13 cellular contexts compared by ENCODE assay signal in the genomic region with DNA sequence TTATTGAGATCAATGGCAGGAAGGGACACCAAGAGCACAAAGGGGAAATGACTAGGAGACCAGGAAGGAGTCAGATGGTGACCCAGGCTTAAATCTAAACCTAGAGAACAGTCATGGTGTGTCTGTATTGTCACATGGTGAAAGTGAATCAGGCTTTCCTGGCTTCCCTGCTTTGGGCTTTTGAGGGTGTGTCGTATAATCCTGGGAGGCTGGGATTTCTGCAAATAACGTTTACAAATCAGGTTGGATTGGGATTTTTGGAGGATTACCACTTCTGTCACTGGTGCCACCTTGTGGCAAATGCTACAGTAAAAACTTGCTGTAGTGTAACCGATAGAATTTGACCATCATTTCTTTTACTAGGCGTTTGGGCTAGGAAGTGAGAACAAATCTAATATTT.
DNase-seq lines count a peak whose midpoint lies in the region; ATAC-seq and TF ChIP-seq lines count a peak whose summit lies in the region.
"Had no signal": no experiment of that assay in that cellular context is flagged by ENCODE, and none has a peak within 500 bp of the region (broad histone marks: within the 10 kb centered on the region; RNA-seq: fewer than 3 reads in every experiment).

No MANE protein-coding gene starts in this region.

- H3K9me3 ChIP-seq in gastrocnemius medialis: no peaks in the 10 kb centered on the region

- TF ChIP-seq POLR2A in gastrocnemius medialis (IDR thresholded peaks at IDR 0.05): no peak

- no peak overlapping the region for H3K4me3 ChIP-seq in gastrocnemius medialis
- H3K4me3 ChIP-seq: BLaER1 treated with 17β-estradiol and CSF1 and Interleukin-3, amounts not matched to agents 10 nM and 100 nM had no signal

- POLR2A ChIA-PET in RWPE1 (lab: Yijun Ruan, JAX; ENCODE audit: low non-redundant PET): no interaction called here

- no peaks in the 10 kb centered on the region for H3K27me3 ChIP-seq in gastrocnemius medialis
- H3K27me3 ChIP-seq: BLaER1 treated with 17β-estradiol and CSF1 and Interleukin-3, amounts not matched to agents 10 nM and 100 nM had no signal

- peak; percentile 21 for DNase-seq in Ammon's horn (ENCODE audit: low spot score)
- DNase-seq in HT-29 (ENCODE audit: low spot score): peak; percentile 58
- DNase-seq in kidney tubule cell (ENCODE audit: low spot score): peak; percentile 19
- no peak for DNase-seq in activated naive CD8-positive, alpha-beta T cell treated with anti-CD3 and anti-CD28 coated beads for 36 hours
- DNase-seq in RWPE1 (ENCODE audit: low spot score): no peak
- no peak for DNase-seq in EL
- no peak for DNase-seq in gastrocnemius medialis
- DNase-seq: NCI-H510A, T1000 had no signal

- no peaks in the 10 kb centered on the region for H3K36me3 ChIP-seq in gastrocnemius medialis

- ATAC-seq in gastrocnemius medialis: no peak

- H3K36me3 Mint-ChIP-seq in brain: peaks cover 11% of the 10 kb centered on the region
- H3K36me3 Mint-ChIP-seq in activated naive CD8-positive, alpha-beta T cell treated with anti-CD3 and anti-CD28 coated beads for 36 hours: no peaks in the 10 kb centered on the region

- H3K27ac ChIP-seq in RWPE1 (no peak overlapping the region), gastrocnemius medialis (no peak overlapping the region)
- H3K27ac ChIP-seq: BLaER1 treated with 17β-estradiol and CSF1 and Interleukin-3, amounts not matched to agents 10 nM and 100 nM had no signal

- H3K27ac Mint-ChIP-seq in brain: no peak overlapping the region
- no peak overlapping the region for H3K27ac Mint-ChIP-seq in activated naive CD8-positive, alpha-beta T cell treated with anti-CD3 and anti-CD28 coated beads for 36 hours
- H3K27ac Mint-ChIP-seq: activated T-helper 2 cell treated with anti-CD3 and anti-CD28 coated beads, Interferon-gamma antibody, Interleukin-2, Interleukin-4, amounts not matched to agents 10 μg/mL and 5 μg/mL and 100 μg/mL, durations not matched to agents 14 hours and 24 hours and 36 hours; stimulated activated naive CD8-positive, alpha-beta T cell treated with anti-CD3 and anti-CD28 coated beads, Interleukin-15, Interleukin-2, amounts not matched to agents 100 ng/mL and 50 ng/mL, for 24 hours had no signal

- peaks cover 4% of the 10 kb centered on the region for H3K27me3 Mint-ChIP-seq in brain
- no peaks in the 10 kb centered on the region for H3K27me3 Mint-ChIP-seq in activated naive CD8-positive, alpha-beta T cell treated with anti-CD3 and anti-CD28 coated beads for 36 hours
- H3K27me3 Mint-ChIP-seq: stimulated activated naive CD8-positive, alpha-beta T cell treated with anti-CD3 and anti-CD28 coated beads, Interleukin-15, Interleukin-2, amounts not matched to agents 100 ng/mL and 50 ng/mL, for 24 hours had no signal

- H3K4me3 Mint-ChIP-seq in brain: no peak overlapping the region
- no peak overlapping the region for H3K4me3 Mint-ChIP-seq in activated naive CD8-positive, alpha-beta T cell treated with anti-CD3 and anti-CD28 coated beads for 36 hours
- H3K4me3 Mint-ChIP-seq: stimulated activated naive CD8-positive, alpha-beta T cell treated with anti-CD3 and anti-CD28 coated beads, Interleukin-15, Interleukin-2, amounts not matched to agents 100 ng/mL and 50 ng/mL, for 24 hours had no signal

- CTCF ChIA-PET in RWPE1 (lab: Yijun Ruan, JAX): no interaction called here

- H3K4me1 Mint-ChIP-seq in brain: peaks cover 25% of the 10 kb centered on the region
- H3K4me1 Mint-ChIP-seq in activated naive CD8-positive, alpha-beta T cell treated with anti-CD3 and anti-CD28 coated beads for 36 hours: no peaks in the 10 kb centered on the region

- intact Hi-C loops in gastrocnemius medialis (cut with DNase I; ENCODE audit: low total_unique reads): no loop called here

- in situ Hi-C loops in gastrocnemius medialis (cut with MboI; ENCODE audit: low sequenced_read_pairs in 4 of 4): no loop called here

- H3K9me3 Mint-ChIP-seq in brain: peaks cover 0 to 3% (median 0%) of the 10 kb centered on the region in 5 experiments
- no peaks in the 10 kb centered on the region for H3K9me3 Mint-ChIP-seq in activated naive CD8-positive, alpha-beta T cell treated with anti-CD3 and anti-CD28 coated beads for 36 hours

- no peaks in the 10 kb centered on the region for H3K4me1 ChIP-seq in gastrocnemius medialis

- TF ChIP-seq CTCF in brain (conservative IDR thresholded peaks at IDR 0.05) (peak; percentile 27 to 42), RWPE1 (conservative IDR thresholded peaks at IDR 0.05; ENCODE audit: low read depth) (no peak), gastrocnemius medialis (IDR thresholded peaks at IDR 0.05 in 4 of 5, conservative IDR thresholded peaks at IDR 0.05 in 1 of 5) (no peak)

Comparison
In these comparisons a context has a peak if more than half of its experiments do, and no peak if none do; other contexts are left out.
1. DNase-seq: peak in Ammon's horn (single experiment), HT-29 (single experiment) and kidney tubule cell (single experiment); none in activated naive CD8-positive, alpha-beta T cell treated with anti-CD3 and anti-CD28 coated beads for 36 hours (single experiment), RWPE1 (single experiment), EL (single experiment) and gastrocnemius medialis (0 of 2).
2. CTCF ChIP-seq: peak in brain (2 of 2); none in RWPE1 (single experiment) and gastrocnemius medialis (0 of 5).